In the genomic region with DNA sequence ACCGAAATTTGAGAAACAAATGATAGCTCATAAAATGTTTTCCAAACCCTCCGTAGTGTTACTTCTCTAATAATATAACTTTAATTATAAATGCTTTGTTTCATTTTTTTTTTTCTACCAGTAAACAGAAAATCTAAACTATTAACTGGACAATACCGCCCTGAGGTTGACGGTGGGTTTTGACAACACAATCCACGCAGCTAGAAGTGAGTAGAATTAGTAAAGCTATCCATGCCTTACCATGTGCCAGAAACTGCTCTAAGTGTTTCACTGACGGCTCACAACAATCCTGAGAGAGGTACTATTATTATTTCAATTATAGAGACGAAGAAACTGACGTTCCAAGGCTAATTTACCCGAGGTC, we compare ENCODE assay signal across 8 cellular contexts. TPM values are rescaled to one million over a fixed set of nuclear protein-coding genes. Genes with fewer than 3 reads are reported as not detected.
DNase-seq lines count a peak whose midpoint lies in the region; ATAC-seq and TF ChIP-seq lines count a peak whose summit lies in the region.

No MANE protein-coding gene starts in this region.

- no peaks in the 10 kb centered on the region for H3K36me3 ChIP-seq in Caco-2 (ENCODE audit: control insufficient read depth, insufficient read depth, low read length)
- 0 out of 2 replicates have a peak, but pooled peaks cover under 1% of the 10 kb centered on the region for H3K36me3 ChIP-seq in HUES64 (ENCODE audit: insufficient read depth, low read length)
- H3K36me3 ChIP-seq in colonic mucosa = no peaks in the 10 kb centered on the region

- H3K27me3 ChIP-seq in Caco-2 (replicated peaks; ENCODE audit: control insufficient read depth, insufficient read depth, low read length) = no peaks in the 10 kb centered on the region
- no peaks in the 10 kb centered on the region for H3K27me3 ChIP-seq in HUES64 (ENCODE audit: insufficient read depth, low read length)
- H3K27me3 ChIP-seq in colonic mucosa = no peaks in the 10 kb centered on the region

- no peaks in the 10 kb centered on the region for H3K27me3 Mint-ChIP-seq in Caco-2 (ENCODE audit: insufficient read depth, unreplicated experiment)
- no peaks in the 10 kb centered on the region for H3K27me3 Mint-ChIP-seq in naive thymus-derived CD8-positive, alpha-beta T cell

- H3K4me1 ChIP-seq in Caco-2 (no peaks in the 10 kb centered on the region; the same call in 1 of the 2 replicates), HUES64 (ENCODE audit: insufficient read depth, low read length) (no peaks in the 10 kb centered on the region), colonic mucosa (no peaks in the 10 kb centered on the region)

- no peak for ATAC-seq in naive thymus-derived CD8-positive, alpha-beta T cell
- no peak for ATAC-seq in HG02763 (IDR thresholded peaks at IDR 0.05; ENCODE audit: unreplicated experiment)

- H3K9ac ChIP-seq in HUES64 (ENCODE audit: low read depth, low read length) (peak overlapping the region; percentile 87), colonic mucosa (ENCODE audit: low read depth in 2 of 2, low read length in 2 of 2) (peak overlapping the region; percentile 80 to 86)

- peak overlapping the region; percentile 96 for H3K4me3 Mint-ChIP-seq in Caco-2 (ENCODE audit: unreplicated experiment)
- peak overlapping the region; percentile 89 to 97 (median 94) for H3K4me3 Mint-ChIP-seq in naive thymus-derived CD8-positive, alpha-beta T cell

- intact Hi-C loops in Caco-2 (cut with micrococcal nuclease; ENCODE audit: unreplicated experiment) (no loop called here), colonic mucosa (cut with DNase I) (no loop called here)

- BruUV-seq in Caco-2 (replicated peaks; lab: Mats Ljungman, UMichigan) = TSS peak; percentile 95

- H3K27ac ChIP-seq in HUES64 (ENCODE audit: low read depth, low read length) = peak overlapping the region; percentile 56; the same call in 1 of the 2 replicates
- H3K27ac ChIP-seq in colonic mucosa = peak overlapping the region; percentile 86

- H3K36me3 Mint-ChIP-seq in Caco-2 (ENCODE audit: insufficient read depth, unreplicated experiment) = peaks cover under 1% of the 10 kb centered on the region
- H3K36me3 Mint-ChIP-seq in naive thymus-derived CD8-positive, alpha-beta T cell = no peaks in the 10 kb centered on the region

- CTCF ChIA-PET in Caco-2 (lab: Charles Lee) = no interaction called here

- TF ChIP-seq CTCF in Caco-2 (IDR thresholded peaks at IDR 0.05; ENCODE audit: insufficient read depth in 1 of 2, low read depth in 1 of 2, low read length in 1 of 2, severe bottlenecking in 1 of 2, unreplicated experiment in 1 of 2) (no peak), colonic mucosa (IDR thresholded peaks at IDR 0.05) (no peak)

- no peaks in the 10 kb centered on the region for H3K9me3 Mint-ChIP-seq in Caco-2 (ENCODE audit: unreplicated experiment)
- H3K9me3 Mint-ChIP-seq in naive thymus-derived CD8-positive, alpha-beta T cell = peaks cover 0 to 2% (median 0%) of the 10 kb centered on the region in 9 donors

- no peak for DNase-seq in Caco-2
- no peak for DNase-seq in colonic mucosa
- no peak for DNase-seq in naive thymus-derived CD8-positive, alpha-beta T cell
- DNase-seq in nucleus accumbens (lab: John Stamatoyannopoulos, UW) = no peak
- DNase-seq in putamen (ENCODE audit: low spot score) = no peak
- no peak for DNase-seq in NCI-H2081 (lab: John Stamatoyannopoulos, UW)

- H3K4me3 ChIP-seq in Caco-2 (ENCODE audit: low read depth, low read length) (peak overlapping the region; percentile 87), HUES64 (ENCODE audit: low read length) (peak overlapping the region; percentile 85), colonic mucosa (peak overlapping the region; percentile 79)

- peak overlapping the region; percentile 95 for H3K27ac Mint-ChIP-seq in Caco-2 (ENCODE audit: unreplicated experiment)
- peak overlapping the region; percentile 88 to 97 (median 96) for H3K27ac Mint-ChIP-seq in naive thymus-derived CD8-positive, alpha-beta T cell

- H3K4me1 Mint-ChIP-seq in Caco-2 (ENCODE audit: low read depth, unreplicated experiment) = no peaks in the 10 kb centered on the region
- peaks cover 8 to 32% (median 14%) of the 10 kb centered on the region in 4 donors for H3K4me1 Mint-ChIP-seq in naive thymus-derived CD8-positive, alpha-beta T cell

- POLR2A ChIA-PET in Caco-2 (lab: Charles Lee) = no interaction called here
- POLR2A ChIA-PET in naive thymus-derived CD8-positive, alpha-beta T cell (lab: Charles Lee) = interaction anchor here (0.6 to 1.2 kb wide), 7 partner anchors 8 to 1335 kb away, joined by 3 to 7 read pairs (median 4); a partner anchor contains a TSS

- WGBS in HUES64 = 15% methylated on average over 7 of the region's 9 CpGs

- H3K9me3 ChIP-seq in Caco-2 (no peaks in the 10 kb centered on the region), HUES64 (ENCODE audit: insufficient read depth, low read depth, low read length) (no peaks in the 10 kb centered on the region), colonic mucosa (no peaks in the 10 kb centered on the region)

RNA-seq across cellular contexts. Expression of a gene that starts 0.4 kb away (rescaled TPM):
- 13.3 and 18.3 TPM in 2 replicates for total RNA-seq in Caco-2 (2022)
- polyA plus RNA-seq in HUES64 (2013, experiment 1 of 2) = 15.5 TPM
- polyA plus RNA-seq in HUES64 (2013, experiment 2 of 2) = 12.3 TPM
- 10 to 100 TPM; 16.3 to 19.2 TPM for total RNA-seq in colonic mucosa
- total RNA-seq in naive thymus-derived CD8-positive, alpha-beta T cell = 10 to 100 TPM; 12.9 to 14.3 TPM
- polyA plus RNA-seq in naive thymus-derived CD8-positive, alpha-beta T cell = 10 to 100 TPM; 18.4 to 25.6 (median 20.8) TPM

RNA-seq across cellular contexts. Expression of a gene that starts 15.0 kb away (rescaled TPM):
- 40.8 TPM in 2 replicates for total RNA-seq in Caco-2 (2022)
- 42.9 TPM for polyA plus RNA-seq in HUES64 (2013, experiment 1 of 2)
- polyA plus RNA-seq in HUES64 (2013, experiment 2 of 2) = 46.7 TPM
- total RNA-seq in colonic mucosa = 10 to 100 TPM; 21.0 to 28.7 TPM
- 10 to 100 TPM; 34.4 to 36.3 TPM for total RNA-seq in naive thymus-derived CD8-positive, alpha-beta T cell
- polyA plus RNA-seq in naive thymus-derived CD8-positive, alpha-beta T cell = 10 to 100 TPM; 17.1 to 21.7 (median 19.2) TPM
